In the genomic region with DNA sequence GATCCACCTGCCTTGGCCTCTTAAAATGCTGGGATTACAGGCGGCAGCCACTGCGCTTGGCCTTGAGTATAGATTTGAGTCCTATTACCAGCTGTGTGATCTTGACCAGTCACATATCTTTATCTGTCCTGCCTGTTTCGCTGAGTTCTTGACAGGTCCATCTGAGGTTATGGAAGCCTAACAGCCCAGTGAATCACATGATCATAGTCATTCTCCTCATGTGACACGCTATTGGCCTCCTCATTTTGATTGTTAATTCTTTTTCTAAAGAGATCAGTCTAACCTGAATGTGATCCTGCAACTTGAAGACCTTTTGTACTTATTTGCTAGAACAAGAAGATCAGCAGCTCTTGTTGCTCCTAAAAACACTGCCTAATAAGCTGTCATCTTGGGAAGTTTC, we compare ENCODE assay signal across 30 cellular contexts.
"Had no signal": no experiment of that assay in that cellular context is flagged by ENCODE, and none has a peak within 500 bp of the region (broad histone marks: within the 10 kb centered on the region; RNA-seq: fewer than 3 reads in every experiment).

No MANE protein-coding gene starts in this region.

- H3K4me1 ChIP-seq: ascending aorta, esophagus muscularis mucosa, foreskin keratinocyte, gastrocnemius medialis, heart left ventricle had no signal

- H3K27ac Mint-ChIP-seq: activated CD4-positive, alpha-beta memory T cell treated with anti-CD3 and anti-CD28 coated beads, Interleukin-2, amount 10 ng/mL, durations not matched to agents 7 days and 5 days; activated CD4-positive, alpha-beta T cell treated with anti-CD3 and anti-CD28 coated beads, Interleukin-2, amount 10 ng/mL, durations not matched to agents 7 days and 5 days; activated naive CD4-positive, alpha-beta T cell treated with anti-CD3 and anti-CD28 coated beads, Interleukin-2, amount 10 ng/mL, durations not matched to agents 7 days and 5 days; activated naive CD4-positive, alpha-beta T cell treated with anti-CD3 and anti-CD28 coated beads, Interleukin-2, amount 50 U/mL, for 72 hours; activated naive CD8-positive, alpha-beta T cell treated with anti-CD3 and anti-CD28 coated beads, Interleukin-2, amount 10 ng/mL, durations not matched to agents 7 days and 5 days; activated T-cell treated with anti-CD3 and anti-CD28 coated beads, Interleukin-2, amount 50 U/mL, for 24 hours; activated T-cell treated with anti-CD3 and anti-CD28 coated beads, Interleukin-2, amount 50 U/mL, for 72 hours; brain; endodermal cell; WTC11 had no signal

- ATAC-seq: activated naive CD4-positive, alpha-beta T cell treated with anti-CD3 and anti-CD28 coated beads, Interleukin-2, amount 50 U/mL, for 72 hours; activated T-cell treated with anti-CD3 and anti-CD28 coated beads, Interleukin-2, amount 50 U/mL, for 72 hours; foreskin keratinocyte; gastrocnemius medialis; heart left ventricle; WTC11 had no signal

- H3K27me3 ChIP-seq: ascending aorta, esophagus muscularis mucosa, foreskin keratinocyte, heart left ventricle had no signal

- H3K4me3 ChIP-seq: ascending aorta, esophagus muscularis mucosa, gastrocnemius medialis, heart left ventricle had no signal

- H3K4me3 Mint-ChIP-seq: activated CD4-positive, alpha-beta memory T cell treated with anti-CD3 and anti-CD28 coated beads, Interleukin-2, amount 10 ng/mL, durations not matched to agents 7 days and 5 days; activated CD4-positive, alpha-beta T cell treated with anti-CD3 and anti-CD28 coated beads, Interleukin-2, amount 10 ng/mL, durations not matched to agents 7 days and 5 days; activated naive CD4-positive, alpha-beta T cell treated with anti-CD3 and anti-CD28 coated beads, Interleukin-2, amount 10 ng/mL, durations not matched to agents 7 days and 5 days; activated naive CD8-positive, alpha-beta T cell treated with anti-CD3 and anti-CD28 coated beads, Interleukin-2, amount 10 ng/mL, durations not matched to agents 7 days and 5 days; activated T-cell treated with anti-CD3 and anti-CD28 coated beads, Interleukin-2, amount 50 U/mL, for 24 hours; activated T-cell treated with anti-CD3 and anti-CD28 coated beads, Interleukin-2, amount 50 U/mL, for 72 hours; brain; central memory CD8-positive, alpha-beta T cell; endodermal cell; WTC11 had no signal

- FAIRE-seq: bronchial epithelial cell had no signal

- H3K27me3 Mint-ChIP-seq: activated T-cell treated with anti-CD3 and anti-CD28 coated beads, Interleukin-2, amount 50 U/mL, for 24 hours had no signal

- H3K27ac ChIP-seq: ascending aorta, esophagus muscularis mucosa, foreskin keratinocyte, gastrocnemius medialis, heart left ventricle, VCaP had no signal

- H3K4me1 Mint-ChIP-seq: activated CD4-positive, alpha-beta memory T cell treated with anti-CD3 and anti-CD28 coated beads, Interleukin-2, amount 10 ng/mL, durations not matched to agents 7 days and 5 days; brain; central memory CD8-positive, alpha-beta T cell; WTC11 had no signal

- H3K9me3 ChIP-seq: ascending aorta, esophagus muscularis mucosa, gastrocnemius medialis, heart left ventricle had no signal

- H3K36me3 ChIP-seq: ascending aorta, esophagus muscularis mucosa, gastrocnemius medialis had no signal

- DNase-seq: activated CD4-positive, alpha-beta memory T cell treated with anti-CD3 and anti-CD28 coated beads, Interleukin-2, amount 10 ng/mL, durations not matched to agents 7 days and 5 days; activated CD4-positive, alpha-beta T cell treated with anti-CD3 and anti-CD28 coated beads for 1 hour; activated CD4-positive, alpha-beta T cell treated with anti-CD3 and anti-CD28 coated beads for 4 hours; activated CD4-positive, alpha-beta T cell treated with anti-CD3 and anti-CD28 coated beads, Interleukin-2, amount 10 ng/mL, durations not matched to agents 7 days and 5 days; activated CD4-positive, alpha-beta T cell treated with anti-CD3 and anti-CD28 coated beads, Interleukin-2, amount 50 U/mL, for 4 hours; activated CD8-positive, alpha-beta memory T cell treated with anti-CD3 and anti-CD28 coated beads, Interleukin-2, amount 50 U/mL, for 48 hours; activated gamma-delta T cell; activated naive CD4-positive, alpha-beta T cell; activated naive CD4-positive, alpha-beta T cell treated with anti-CD3 and anti-CD28 coated beads, Interleukin-2, amount 10 ng/mL, durations not matched to agents 7 days and 5 days; activated naive CD8-positive, alpha-beta T cell treated with anti-CD3 and anti-CD28 coated beads, Interleukin-2, amount 10 ng/mL, durations not matched to agents 7 days and 5 days; activated T-cell treated with anti-CD3 and anti-CD28 coated beads for 4 hours; activated T-cell treated with anti-CD3 and anti-CD28 coated beads, Interleukin-2, amount 50 U/mL, for 24 hours; activated T-cell treated with anti-CD3 and anti-CD28 coated beads, Interleukin-2, amount 50 U/mL, for 72 hours; cortex of kidney; dermis blood vessel endothelial cell; effector memory CD4-positive, alpha-beta T cell; endodermal cell; foreskin keratinocyte; gastrocnemius medialis; glutamatergic neuron; heart left ventricle; T-helper 2 cell had no signal

- H3K36me3 Mint-ChIP-seq: activated naive CD4-positive, alpha-beta T cell treated with anti-CD3 and anti-CD28 coated beads, Interleukin-2, amount 50 U/mL, for 72 hours had no signal

- H3K9me3 Mint-ChIP-seq: central memory CD8-positive, alpha-beta T cell had no signal
